ENCODE assay signal across 6 cellular contexts in the genomic region with DNA sequence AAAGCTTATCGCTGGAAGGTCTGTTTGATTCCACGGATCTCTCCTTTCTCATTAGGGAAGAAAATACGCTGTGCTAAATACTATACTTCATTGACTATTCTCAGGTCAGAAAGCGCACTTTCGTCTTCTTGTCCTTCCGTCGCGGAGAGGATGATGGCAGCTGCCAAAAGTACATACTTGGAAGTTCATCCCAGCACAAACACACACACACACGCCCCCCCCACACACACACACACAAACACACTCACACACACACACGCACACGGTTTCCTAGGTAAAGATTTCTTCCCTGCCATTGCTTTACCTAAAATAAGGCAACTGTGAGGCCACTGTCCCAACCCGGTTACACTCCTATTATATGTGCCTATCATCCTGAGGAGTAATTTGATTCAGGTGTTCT. TPM values are rescaled to one million over a fixed set of nuclear protein-coding genes. Genes with fewer than 3 reads are reported as not detected.
"Had no signal": no experiment of that assay in that cellular context is flagged by ENCODE, and none has a peak within 500 bp of the region (broad histone marks: within the 10 kb centered on the region; RNA-seq: fewer than 3 reads in every experiment).

No MANE protein-coding gene starts in this region.

RNA-seq across cellular contexts. Expression of a gene that starts 4.3 kb away (rescaled TPM):
- total RNA-seq: activated CD4-positive, alpha-beta memory T cell treated with anti-CD3 and anti-CD28 coated beads, Interleukin-2, amount 10 ng/mL, durations not matched to agents 7 days and 5 days; activated naive CD8-positive, alpha-beta T cell treated with anti-CD3 and anti-CD28 coated beads for 36 hours; epithelial cell of proximal tubule; left cardiac atrium; progenitor cell of endocrine pancreas; thoracic aorta had no signal

RNA-seq across cellular contexts. Expression of a gene that starts 5.2 kb away (rescaled TPM):
- total RNA-seq: activated CD4-positive, alpha-beta memory T cell treated with anti-CD3 and anti-CD28 coated beads, Interleukin-2, amount 10 ng/mL, durations not matched to agents 7 days and 5 days; activated naive CD8-positive, alpha-beta T cell treated with anti-CD3 and anti-CD28 coated beads for 36 hours; epithelial cell of proximal tubule; left cardiac atrium; progenitor cell of endocrine pancreas; thoracic aorta had no signal

RNA-seq across cellular contexts. Expression of a gene that starts 10.0 kb away (rescaled TPM):
- total RNA-seq: activated CD4-positive, alpha-beta memory T cell treated with anti-CD3 and anti-CD28 coated beads, Interleukin-2, amount 10 ng/mL, durations not matched to agents 7 days and 5 days; activated naive CD8-positive, alpha-beta T cell treated with anti-CD3 and anti-CD28 coated beads for 36 hours; epithelial cell of proximal tubule; left cardiac atrium; progenitor cell of endocrine pancreas; thoracic aorta had no signal

RNA-seq across cellular contexts. Expression of a gene that starts 13.8 kb away (rescaled TPM):
- total RNA-seq: activated CD4-positive, alpha-beta memory T cell treated with anti-CD3 and anti-CD28 coated beads, Interleukin-2, amount 10 ng/mL, durations not matched to agents 7 days and 5 days; activated naive CD8-positive, alpha-beta T cell treated with anti-CD3 and anti-CD28 coated beads for 36 hours; epithelial cell of proximal tubule; left cardiac atrium; progenitor cell of endocrine pancreas; thoracic aorta had no signal

RNA-seq across cellular contexts. Expression of a gene that starts 14.7 kb away (rescaled TPM):
- total RNA-seq: activated CD4-positive, alpha-beta memory T cell treated with anti-CD3 and anti-CD28 coated beads, Interleukin-2, amount 10 ng/mL, durations not matched to agents 7 days and 5 days; activated naive CD8-positive, alpha-beta T cell treated with anti-CD3 and anti-CD28 coated beads for 36 hours; epithelial cell of proximal tubule; left cardiac atrium; progenitor cell of endocrine pancreas; thoracic aorta had no signal
